In the genomic region with DNA sequence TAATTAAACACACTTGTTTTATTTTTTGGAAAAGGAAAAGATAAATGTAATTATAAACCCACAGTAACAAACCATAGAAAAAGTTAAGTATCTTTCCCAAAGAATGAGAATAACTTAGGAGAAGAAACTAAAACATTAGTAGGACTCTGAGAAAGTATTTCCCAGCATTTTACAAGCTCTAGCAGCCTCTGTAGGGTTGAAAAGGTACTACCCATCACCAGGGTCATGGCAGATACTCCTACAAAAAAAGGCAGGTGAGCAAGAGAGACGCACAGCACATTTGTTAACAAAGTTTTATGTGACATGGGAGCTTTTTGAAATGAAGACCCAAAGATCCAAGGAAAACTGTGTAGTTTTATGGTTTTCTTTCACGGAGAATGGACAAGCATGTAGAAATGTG, we compare ENCODE assay signal across 2 cellular contexts.
TF ChIP-seq lines count a peak whose summit lies in the region.

No MANE protein-coding gene starts in this region.

TF ChIP-seq in SK-N-SH, 30 proteins besides CTCF, POLR2A, EP300 and RAD21 (continued from another document):
- TF ChIP-seq, protein P1, sequence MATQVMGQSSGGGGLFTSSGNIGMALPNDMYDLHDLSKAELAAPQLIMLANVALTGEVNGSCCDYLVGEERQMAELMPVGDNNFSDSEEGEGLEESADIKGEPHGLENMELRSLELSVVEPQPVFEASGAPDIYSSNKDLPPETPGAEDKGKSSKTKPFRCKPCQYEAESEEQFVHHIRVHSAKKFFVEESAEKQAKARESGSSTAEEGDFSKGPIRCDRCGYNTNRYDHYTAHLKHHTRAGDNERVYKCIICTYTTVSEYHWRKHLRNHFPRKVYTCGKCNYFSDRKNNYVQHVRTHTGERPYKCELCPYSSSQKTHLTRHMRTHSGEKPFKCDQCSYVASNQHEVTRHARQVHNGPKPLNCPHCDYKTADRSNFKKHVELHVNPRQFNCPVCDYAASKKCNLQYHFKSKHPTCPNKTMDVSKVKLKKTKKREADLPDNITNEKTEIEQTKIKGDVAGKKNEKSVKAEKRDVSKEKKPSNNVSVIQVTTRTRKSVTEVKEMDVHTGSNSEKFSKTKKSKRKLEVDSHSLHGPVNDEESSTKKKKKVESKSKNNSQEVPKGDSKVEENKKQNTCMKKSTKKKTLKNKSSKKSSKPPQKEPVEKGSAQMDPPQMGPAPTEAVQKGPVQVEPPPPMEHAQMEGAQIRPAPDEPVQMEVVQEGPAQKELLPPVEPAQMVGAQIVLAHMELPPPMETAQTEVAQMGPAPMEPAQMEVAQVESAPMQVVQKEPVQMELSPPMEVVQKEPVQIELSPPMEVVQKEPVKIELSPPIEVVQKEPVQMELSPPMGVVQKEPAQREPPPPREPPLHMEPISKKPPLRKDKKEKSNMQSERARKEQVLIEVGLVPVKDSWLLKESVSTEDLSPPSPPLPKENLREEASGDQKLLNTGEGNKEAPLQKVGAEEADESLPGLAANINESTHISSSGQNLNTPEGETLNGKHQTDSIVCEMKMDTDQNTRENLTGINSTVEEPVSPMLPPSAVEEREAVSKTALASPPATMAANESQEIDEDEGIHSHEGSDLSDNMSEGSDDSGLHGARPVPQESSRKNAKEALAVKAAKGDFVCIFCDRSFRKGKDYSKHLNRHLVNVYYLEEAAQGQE (IDR thresholded peaks at IDR 0.05; ENCODE audit: low read depth, low read length), result no peak
- TF ChIP-seq TEAD4 (IDR thresholded peaks at IDR 0.05; ENCODE audit: borderline replicate concordance, insufficient read depth) (no peak), FOXJ3 (CRISPR knock-in tag; IDR thresholded peaks at IDR 0.05) (no peak), EZH2phosphoT487 (IDR thresholded peaks at IDR 0.05; ENCODE audit: borderline replicate concordance, low read depth) (no peak), JUND (IDR thresholded peaks at IDR 0.05) (no peak), RFX5 (IDR thresholded peaks at IDR 0.05; ENCODE audit: low read length) (no peak), ELF1 (IDR thresholded peaks at IDR 0.05) (no peak)
- TF ChIP-seq, protein P2, sequence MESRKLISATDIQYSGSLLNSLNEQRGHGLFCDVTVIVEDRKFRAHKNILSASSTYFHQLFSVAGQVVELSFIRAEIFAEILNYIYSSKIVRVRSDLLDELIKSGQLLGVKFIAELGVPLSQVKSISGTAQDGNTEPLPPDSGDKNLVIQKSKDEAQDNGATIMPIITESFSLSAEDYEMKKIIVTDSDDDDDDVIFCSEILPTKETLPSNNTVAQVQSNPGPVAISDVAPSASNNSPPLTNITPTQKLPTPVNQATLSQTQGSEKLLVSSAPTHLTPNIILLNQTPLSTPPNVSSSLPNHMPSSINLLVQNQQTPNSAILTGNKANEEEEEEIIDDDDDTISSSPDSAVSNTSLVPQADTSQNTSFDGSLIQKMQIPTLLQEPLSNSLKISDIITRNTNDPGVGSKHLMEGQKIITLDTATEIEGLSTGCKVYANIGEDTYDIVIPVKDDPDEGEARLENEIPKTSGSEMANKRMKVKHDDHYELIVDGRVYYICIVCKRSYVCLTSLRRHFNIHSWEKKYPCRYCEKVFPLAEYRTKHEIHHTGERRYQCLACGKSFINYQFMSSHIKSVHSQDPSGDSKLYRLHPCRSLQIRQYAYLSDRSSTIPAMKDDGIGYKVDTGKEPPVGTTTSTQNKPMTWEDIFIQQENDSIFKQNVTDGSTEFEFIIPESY (IDR thresholded peaks at IDR 0.05; ENCODE audit: borderline replicate concordance, low read depth), result no peak
- TF ChIP-seq, protein P3, sequence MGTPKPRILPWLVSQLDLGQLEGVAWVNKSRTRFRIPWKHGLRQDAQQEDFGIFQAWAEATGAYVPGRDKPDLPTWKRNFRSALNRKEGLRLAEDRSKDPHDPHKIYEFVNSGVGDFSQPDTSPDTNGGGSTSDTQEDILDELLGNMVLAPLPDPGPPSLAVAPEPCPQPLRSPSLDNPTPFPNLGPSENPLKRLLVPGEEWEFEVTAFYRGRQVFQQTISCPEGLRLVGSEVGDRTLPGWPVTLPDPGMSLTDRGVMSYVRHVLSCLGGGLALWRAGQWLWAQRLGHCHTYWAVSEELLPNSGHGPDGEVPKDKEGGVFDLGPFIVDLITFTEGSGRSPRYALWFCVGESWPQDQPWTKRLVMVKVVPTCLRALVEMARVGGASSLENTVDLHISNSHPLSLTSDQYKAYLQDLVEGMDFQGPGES (IDR thresholded peaks at IDR 0.05; ENCODE audit: low read depth, low read length), result no peak
- TF ChIP-seq, protein P4, sequence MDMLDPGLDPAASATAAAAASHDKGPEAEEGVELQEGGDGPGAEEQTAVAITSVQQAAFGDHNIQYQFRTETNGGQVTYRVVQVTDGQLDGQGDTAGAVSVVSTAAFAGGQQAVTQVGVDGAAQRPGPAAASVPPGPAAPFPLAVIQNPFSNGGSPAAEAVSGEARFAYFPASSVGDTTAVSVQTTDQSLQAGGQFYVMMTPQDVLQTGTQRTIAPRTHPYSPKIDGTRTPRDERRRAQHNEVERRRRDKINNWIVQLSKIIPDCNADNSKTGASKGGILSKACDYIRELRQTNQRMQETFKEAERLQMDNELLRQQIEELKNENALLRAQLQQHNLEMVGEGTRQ (IDR thresholded peaks at IDR 0.05; ENCODE audit: borderline replicate concordance, low read depth, low read length), result no peak

TF ChIP-seq in SK-N-SH treated with all-trans-retinoic acid at 6 μM for 48 hours, 23 proteins besides CTCF, POLR2A, EP300 and RAD21 (continued from another document):
- TF ChIP-seq, protein P5, sequence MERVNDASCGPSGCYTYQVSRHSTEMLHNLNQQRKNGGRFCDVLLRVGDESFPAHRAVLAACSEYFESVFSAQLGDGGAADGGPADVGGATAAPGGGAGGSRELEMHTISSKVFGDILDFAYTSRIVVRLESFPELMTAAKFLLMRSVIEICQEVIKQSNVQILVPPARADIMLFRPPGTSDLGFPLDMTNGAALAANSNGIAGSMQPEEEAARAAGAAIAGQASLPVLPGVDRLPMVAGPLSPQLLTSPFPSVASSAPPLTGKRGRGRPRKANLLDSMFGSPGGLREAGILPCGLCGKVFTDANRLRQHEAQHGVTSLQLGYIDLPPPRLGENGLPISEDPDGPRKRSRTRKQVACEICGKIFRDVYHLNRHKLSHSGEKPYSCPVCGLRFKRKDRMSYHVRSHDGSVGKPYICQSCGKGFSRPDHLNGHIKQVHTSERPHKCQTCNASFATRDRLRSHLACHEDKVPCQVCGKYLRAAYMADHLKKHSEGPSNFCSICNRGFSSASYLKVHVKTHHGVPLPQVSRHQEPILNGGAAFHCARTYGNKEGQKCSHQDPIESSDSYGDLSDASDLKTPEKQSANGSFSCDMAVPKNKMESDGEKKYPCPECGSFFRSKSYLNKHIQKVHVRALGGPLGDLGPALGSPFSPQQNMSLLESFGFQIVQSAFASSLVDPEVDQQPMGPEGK (CRISPR knock-in tag; IDR thresholded peaks at IDR 0.05; ENCODE audit: borderline replicate concordance), result no peak
- TF ChIP-seq SNAI2 (CRISPR knock-in tag; IDR thresholded peaks at IDR 0.05) (no peak), GLIS3 (CRISPR knock-in tag; IDR thresholded peaks at IDR 0.05) (no peak), BACH2 (CRISPR knock-in tag; IDR thresholded peaks at IDR 0.05; ENCODE audit: borderline replicate concordance) (no peak), ESRRG (CRISPR knock-in tag; IDR thresholded peaks at IDR 0.05) (no peak), ZNF565 (CRISPR knock-in tag; conservative IDR thresholded peaks at IDR 0.05; ENCODE audit: low read depth) (no peak)
